17 cellular contexts compared by ENCODE assay signal in the genomic region with DNA sequence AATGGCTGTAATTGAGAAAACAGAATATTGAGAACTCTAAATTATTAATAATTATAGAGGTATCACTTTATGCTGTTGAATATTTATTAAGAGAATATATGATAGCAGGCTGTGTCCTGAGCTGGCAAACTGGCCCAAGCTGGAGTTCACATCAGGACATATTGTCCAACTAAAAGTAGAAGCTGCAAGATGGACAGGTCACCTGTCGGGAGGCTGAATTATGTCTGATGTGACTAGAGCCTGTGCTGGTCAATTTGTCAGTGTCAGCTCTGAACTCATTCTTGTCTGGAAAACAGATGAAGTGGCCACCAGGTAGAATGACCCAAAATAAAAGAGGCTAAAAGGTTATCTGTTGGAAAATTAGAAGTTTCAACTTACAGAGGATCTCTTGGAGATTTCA.
DNase-seq lines count a peak whose midpoint lies in the region; ATAC-seq and TF ChIP-seq lines count a peak whose summit lies in the region.
"Had no signal": no experiment of that assay in that cellular context is flagged by ENCODE, and none has a peak within 500 bp of the region (broad histone marks: within the 10 kb centered on the region; RNA-seq: fewer than 3 reads in every experiment).

No MANE protein-coding gene starts in this region.

- no peak for TF ChIP-seq CTCF in esophagus muscularis mucosa (IDR thresholded peaks at IDR 0.05)
- no peak for TF ChIP-seq CTCF in osteocyte (IDR thresholded peaks at IDR 0.05)

- DNase-seq in cerebellar cortex (ENCODE audit: low spot score) (peak; percentile 4), esophagus muscularis mucosa (ENCODE audit: extremely low spot score) (peak; percentile 55), osteocyte (ENCODE audit: extremely low spot score, unreplicated experiment) (peak; percentile 56), iPS-NIHi7 (ENCODE audit: extremely low spot score) (no peak), dedifferentiated amniotic fluid mesenchymal stem cell (ENCODE audit: extremely low spot score) (no peak), medulla oblongata (ENCODE audit: extremely low spot score) (no peak)
- DNase-seq: Caco-2; CD4-positive, alpha-beta memory T cell; DMS153; DND-41; GDM1; H9 had no signal

- no peak for TF ChIP-seq POLR2A in esophagus muscularis mucosa (IDR thresholded peaks at IDR 0.05; ENCODE audit: low read depth)

- H3K4me1 ChIP-seq in esophagus muscularis mucosa: no peaks in the 10 kb centered on the region
- H3K4me1 ChIP-seq in skeletal muscle tissue (ENCODE audit: control insufficient read depth in 3 of 3, insufficient read depth in 3 of 3, low read length in 3 of 3): peaks cover 14 to 19% (median 15%) of the 10 kb centered on the region in 3 donors
- H3K4me1 ChIP-seq: Caco-2 had no signal

- intact Hi-C loops in esophagus muscularis mucosa (cut with DNase I): no loop called here

- no peak for ATAC-seq in HG03039 (IDR thresholded peaks at IDR 0.05; ENCODE audit: unreplicated experiment)
- ATAC-seq: GM12878, GM23338, HCT116 had no signal

- no peak overlapping the region for H3K4me3 Mint-ChIP-seq in osteocyte (ENCODE audit: unreplicated experiment)
- H3K4me3 Mint-ChIP-seq: CD4-positive, alpha-beta memory T cell; GM23338 had no signal

- H3K36me3 Mint-ChIP-seq in osteocyte (ENCODE audit: unreplicated experiment): no peaks in the 10 kb centered on the region
- H3K36me3 Mint-ChIP-seq: CD4-positive, alpha-beta memory T cell had no signal

- H3K36me3 ChIP-seq in esophagus muscularis mucosa (no peaks in the 10 kb centered on the region), skeletal muscle tissue (ENCODE audit: control insufficient read depth in 3 of 3, insufficient read depth in 3 of 3, low read length in 3 of 3) (no peaks in the 10 kb centered on the region)

- H3K4me3 ChIP-seq in esophagus muscularis mucosa (no peak overlapping the region), skeletal muscle tissue (ENCODE audit: low read length in 3 of 3) (no peak overlapping the region)
- H3K4me3 ChIP-seq: GM12878, GM23338 had no signal

- H3K27ac ChIP-seq in esophagus muscularis mucosa (replicated peaks in 1 of 4) (no peak overlapping the region), skeletal muscle tissue (ENCODE audit: low read depth, low read length) (peak overlapping the region; percentile 16)

- no peak overlapping the region for H3K9ac ChIP-seq in skeletal muscle tissue (ENCODE audit: low read depth in 1 of 3, low read length in 3 of 3)

- no peak for TF ChIP-seq EP300 in esophagus muscularis mucosa (IDR thresholded peaks at IDR 0.05)

- H3K27ac Mint-ChIP-seq in osteocyte (ENCODE audit: unreplicated experiment): no peak overlapping the region
- H3K27ac Mint-ChIP-seq: CD4-positive, alpha-beta memory T cell; GM23338; H9 had no signal

- H3K27me3 ChIP-seq in esophagus muscularis mucosa (no peaks in the 10 kb centered on the region), skeletal muscle tissue (ENCODE audit: control insufficient read depth in 3 of 3, insufficient read depth in 3 of 3, low read length in 3 of 3) (no peaks in the 10 kb centered on the region)

- 87% methylated on average over 1 of the region's 1 CpG for WGBS in esophagus muscularis mucosa

- H3K9me3 ChIP-seq in esophagus muscularis mucosa (no peaks in the 10 kb centered on the region), skeletal muscle tissue (ENCODE audit: control insufficient read depth in 3 of 3, low read length in 3 of 3) (no peaks in the 10 kb centered on the region)
- H3K9me3 ChIP-seq: Caco-2 had no signal

- no peaks in the 10 kb centered on the region for H3K4me1 Mint-ChIP-seq in osteocyte (ENCODE audit: unreplicated experiment)
- H3K4me1 Mint-ChIP-seq: CD4-positive, alpha-beta memory T cell had no signal

- no peaks in the 10 kb centered on the region for H3K9me3 Mint-ChIP-seq in osteocyte (ENCODE audit: unreplicated experiment)
- H3K9me3 Mint-ChIP-seq: GM23338, H9 had no signal

- H3K27me3 Mint-ChIP-seq in osteocyte (ENCODE audit: unreplicated experiment): no peaks in the 10 kb centered on the region
- H3K27me3 Mint-ChIP-seq: CD4-positive, alpha-beta memory T cell had no signal

Comparison
In these comparisons a context has a peak if more than half of its experiments do, and no peak if none do; other contexts are left out.
1. DNase-seq: peak in cerebellar cortex (single experiment), esophagus muscularis mucosa (single experiment) and osteocyte (single experiment); none in iPS-NIHi7 (single experiment), dedifferentiated amniotic fluid mesenchymal stem cell (single experiment) and medulla oblongata (single experiment).